In genomic region chr2:43491070-43491639, GRCh38 we compare ENCODE assay signal across 19 cellular contexts.
A peak's percentile ranks its signal among the peaks of the same experiment; 100 is the strongest.
DNase-seq lines count a peak whose midpoint lies in the region; ATAC-seq, FAIRE-seq and TF ChIP-seq lines count a peak whose summit lies in the region.
"Had no signal": no experiment of that assay in that cellular context is flagged by ENCODE, and none has a peak within 500 bp of the region (broad histone marks: within the 10 kb centered on the region; RNA-seq: fewer than 3 reads in every experiment).

No MANE protein-coding gene starts in this region.

- TF ChIP-seq RAD21 in A549 (conservative IDR thresholded peaks at IDR 0.05 in 1 of 2, IDR thresholded peaks at IDR 0.05 in 1 of 2) (no peak), SK-N-SH (IDR thresholded peaks at IDR 0.05; ENCODE audit: low read length) (no peak)

- H3F3A ChIP-seq in SK-N-SH (replicated peaks; ENCODE audit: insufficient read depth) = peaks cover 27% of the 10 kb centered on the region

- H3K27ac ChIP-seq in A549 (no peak overlapping the region), SK-N-SH (ENCODE audit: low read depth in 2 of 2, low read length in 1 of 2) (peak overlapping the region; percentile 28 to 33; a peak in 3 of 4 replicates)
- H3K27ac ChIP-seq: PC-9, RWPE1 had no signal

- H3K36me3 ChIP-seq in SK-N-SH (replicated peaks in 1 of 2; ENCODE audit: control insufficient read depth in 1 of 2, insufficient read depth in 2 of 2, low read length in 1 of 2) = peaks cover 0 to 14% of the 10 kb centered on the region in 2 experiments

- DNase-seq in A549 (ENCODE audit: low read depth in 1 of 2, low spot score in 1 of 2) (no peak), GM03348 (ENCODE audit: low spot score) (peak; percentile 6), SK-N-SH (no peak), fibroblast of mammary gland (ENCODE audit: low read depth) (peak; percentile 67), GF-D8 (lab: John Stamatoyannopoulos, UW) (no peak), globus pallidus (ENCODE audit: low spot score) (no peak)
- DNase-seq in activated CD4-positive, alpha-beta T cell treated with anti-CD3 and anti-CD28 coated beads for 4 hours = no peak
- DNase-seq: DND-41, GDM1, NCI-H1105, NCI-H1694, NCI-H2107, NCI-H2227 treated with DMSO at 0.1 percent for 48 hours, NCI-H510A treated with DMSO at 0.1 percent for 48 hours, NCI-H774 had no signal

- CTCF ChIA-PET in A549 (lab: Yijun Ruan, JAX) (interaction anchor here (0.8 to 3.3 kb wide), 5 partner anchors 86 to 544 kb away, joined by 3 to 23 read pairs (median 5); no protein-coding TSS in a partner anchor), SK-N-SH (lab: Yijun Ruan, JAX) (interaction anchor here (1.1 to 3.8 kb wide), 6 partner anchors 32 to 663 kb away, joined by 3 to 17 read pairs (median 6); no protein-coding TSS in a partner anchor)

- FAIRE-seq in A549 (lab: Jason Lieb, UNC) = peak; percentile 23
- FAIRE-seq: K562 had no signal

- no peak overlapping the region for H3K9ac ChIP-seq in SK-N-SH

- WGBS in A549 (ENCODE audit: missing lambda C conversion rate) = 92% methylated on average over 2 of the region's 2 CpGs
- WGBS in SK-N-SH (ENCODE audit: low lambda C conversion rate) = 12% methylated on average over 2 of the region's 2 CpGs

- no peaks in the 10 kb centered on the region for H3K27me3 ChIP-seq in SK-N-SH (ENCODE audit: insufficient read depth)

- POLR2A ChIA-PET in A549 (lab: Yijun Ruan, JAX) = no interaction called here
- POLR2A ChIA-PET in SK-N-SH (lab: Yijun Ruan, JAX) = no interaction called here

- H2AFZ ChIP-seq in SK-N-SH (ENCODE audit: low read depth) = no peak overlapping the region
- H2AFZ ChIP-seq: PC-9 had no signal

- H3K4me3 ChIP-seq in A549 (no peak overlapping the region), SK-N-SH (ENCODE audit: low read depth in 2 of 2, low read length in 1 of 2) (no peak overlapping the region), fibroblast of mammary gland (ENCODE audit: control insufficient read depth, low read depth, low read length) (no peak overlapping the region)
- H3K4me3 ChIP-seq: K562, PC-9 had no signal

- TF ChIP-seq EP300 in A549 (IDR thresholded peaks at IDR 0.05) = no peak
- peak; percentile 32 to 93; a peak in 2 of 4 replicates for TF ChIP-seq EP300 in SK-N-SH (IDR thresholded peaks at IDR 0.05; ENCODE audit: borderline replicate concordance in 1 of 2, low read depth in 1 of 2, low read length in 1 of 2)

- no peaks in the 10 kb centered on the region for H3K9me3 ChIP-seq in A549
- H3K9me3 ChIP-seq in SK-N-SH = no peaks in the 10 kb centered on the region

- no peak for TF ChIP-seq CTCF in A549 (IDR thresholded peaks at IDR 0.05)
- no peak for TF ChIP-seq CTCF in SK-N-SH (IDR thresholded peaks at IDR 0.05)
- no peak for TF ChIP-seq CTCF in fibroblast of mammary gland (conservative IDR thresholded peaks at IDR 0.05; ENCODE audit: control insufficient read depth, insufficient read depth, low read depth, low read length)

- H3K79me2 ChIP-seq in SK-N-SH (ENCODE audit: insufficient read depth) = no peaks in the 10 kb centered on the region

- no peaks in the 10 kb centered on the region for H4K20me1 ChIP-seq in SK-N-SH (ENCODE audit: insufficient read depth)

- no peak for TF ChIP-seq POLR2A in A549 (IDR thresholded peaks at IDR 0.05; ENCODE audit: low read length)

- no peaks in the 10 kb centered on the region for H3K4me1 ChIP-seq in A549
- peaks cover 3 to 4% of the 10 kb centered on the region in 2 experiments; a peak in 2 of 4 replicates for H3K4me1 ChIP-seq in SK-N-SH (ENCODE audit: control insufficient read depth in 1 of 2, insufficient read depth in 2 of 2, low read depth in 1 of 2, low read length in 1 of 2)

- ATAC-seq in A549 = no peak
- no peak for ATAC-seq in GM21529 (IDR thresholded peaks at IDR 0.05; ENCODE audit: unreplicated experiment)
- ATAC-seq: K562 had no signal

- no peaks in the 10 kb centered on the region for H3K9me2 ChIP-seq in SK-N-SH

- H3K4me2 ChIP-seq in A549 = no peak overlapping the region
- no peak overlapping the region for H3K4me2 ChIP-seq in SK-N-SH
- H3K4me2 ChIP-seq: PC-9 had no signal

TF ChIP-seq in A549, 52 proteins besides CTCF, POLR2A, EP300 and RAD21:
- no peak for TF ChIP-seq JUNB (IDR thresholded peaks at IDR 0.05)
- no peak for TF ChIP-seq BHLHE40 (IDR thresholded peaks at IDR 0.05; ENCODE audit: low read depth, low read length)
- no peak for TF ChIP-seq EHF (CRISPR knock-in tag; IDR thresholded peaks at IDR 0.05)
- no peak for TF ChIP-seq RARB (CRISPR knock-in tag; IDR thresholded peaks at IDR 0.05)
- no peak for TF ChIP-seq TFCP2L1 (CRISPR knock-in tag; IDR thresholded peaks at IDR 0.05)
- TF ChIP-seq KDM5A (IDR thresholded peaks at IDR 0.05) = no peak
- TF ChIP-seq NR3C1 (IDR thresholded peaks at IDR 0.05) = no peak
- TF ChIP-seq MAFK (IDR thresholded peaks at IDR 0.05; ENCODE audit: partially characterized antibody) = no peak
- no peak for TF ChIP-seq HEYL (CRISPR knock-in tag; IDR thresholded peaks at IDR 0.05)
- TF ChIP-seq BCL3 (IDR thresholded peaks at IDR 0.05) = no peak
- TF ChIP-seq CBX2 (IDR thresholded peaks at IDR 0.05; ENCODE audit: borderline replicate concordance, low read depth) = no peak
- TF ChIP-seq HDAC2 (IDR thresholded peaks at IDR 0.05) = no peak
- TF ChIP-seq RCOR1 (IDR thresholded peaks at IDR 0.05; ENCODE audit: low read depth, low read length) = no peak

TF ChIP-seq in SK-N-SH, 30 proteins besides CTCF, POLR2A, EP300 and RAD21 (continues in another document):
- TF ChIP-seq POLR2AphosphoS5 (IDR thresholded peaks at IDR 0.05; ENCODE audit: low read depth, low read length) (peak; percentile 87), ELF1 (IDR thresholded peaks at IDR 0.05) (no peak), EZH2phosphoT487 (IDR thresholded peaks at IDR 0.05; ENCODE audit: borderline replicate concordance, low read depth) (no peak), ZBTB33 (IDR thresholded peaks at IDR 0.05; ENCODE audit: borderline replicate concordance, low read depth) (peak; percentile 41; the same call in 1 of the 2 replicates), PBX3 (IDR thresholded peaks at IDR 0.05) (peak; percentile 97), GABPA (IDR thresholded peaks at IDR 0.05; ENCODE audit: low read depth) (no peak), TEAD4 (IDR thresholded peaks at IDR 0.05; ENCODE audit: borderline replicate concordance, insufficient read depth) (peak; percentile 94), NFIC (IDR thresholded peaks at IDR 0.05; ENCODE audit: borderline replicate concordance) (peak; percentile 95), YY1 (IDR thresholded peaks at IDR 0.05; ENCODE audit: low read depth) (no peak), RXRA (IDR thresholded peaks at IDR 0.05; ENCODE audit: borderline replicate concordance, low read depth) (peak; percentile 47; the same call in 1 of the 2 replicates), SIN3A (IDR thresholded peaks at IDR 0.05; ENCODE audit: borderline replicate concordance, low read depth, low read length) (peak; percentile 63; the same call in 1 of the 2 replicates), IRF3 (IDR thresholded peaks at IDR 0.05; ENCODE audit: low read depth, low read length) (no peak), NRF1 (IDR thresholded peaks at IDR 0.05; ENCODE audit: low read depth, low read length) (no peak)

Comparison
In these comparisons a context has a peak if more than half of its experiments do, and no peak if none do; other contexts are left out.
1. DNase-seq: peak in GM03348 (single experiment) and fibroblast of mammary gland (single experiment); none in A549 (0 of 2), SK-N-SH (single experiment), GF-D8 (single experiment), activated CD4-positive, alpha-beta T cell treated with anti-CD3 and anti-CD28 coated beads for 4 hours (0 of 2) and globus pallidus (single experiment).
2. H3K27ac ChIP-seq: peak in SK-N-SH (2 of 2); none in A549 (0 of 2).
3. Of the 12 proteins assayed by ChIP-seq in both A549 and SK-N-SH: peak only in A549: none; only in SK-N-SH: EP300, FOSL2 and PBX3; in both: none; in neither: 9.